In genomic region chr7:43092819-43093218, GRCh38 we compare ENCODE assay signal across 25 cellular contexts. TPM values are rescaled to one million over a fixed set of nuclear protein-coding genes. Genes with fewer than 3 reads are reported as not detected.
"Had no signal": no experiment of that assay in that cellular context is flagged by ENCODE, and none has a peak within 500 bp of the region (broad histone marks: within the 10 kb centered on the region; RNA-seq: fewer than 3 reads in every experiment).

No MANE protein-coding gene starts in this region.

- H3K4me3 ChIP-seq: neural progenitor cell, ovary, psoas muscle, skin epidermis, stomach, thoracic aorta, thyroid gland, tibial nerve, upper lobe of left lung, vagina had no signal

- H3K4me2 ChIP-seq: neural progenitor cell had no signal

- H3K4me1 ChIP-seq: neural progenitor cell, parathyroid adenoma, psoas muscle, stomach, thyroid gland, tibial nerve, upper lobe of left lung, vagina had no signal

- ATAC-seq: natural killer cell; psoas muscle; right cardiac atrium; sciatic nerve; stimulated activated effector memory CD8-positive, alpha-beta T cell treated with anti-CD3 and anti-CD28 coated beads, Interleukin-12 subunit alpha, Interleukin-12 subunit beta, amount 100 ng/mL, for 72 hours; stimulated activated naive B cell treated with anti-CD40 and anti-IgM and Interleukin-4, amounts not matched to agents 10 μg/mL and 1 μg/mL and 100 μg/mL, for 72 hours had no signal

- H3K79me2 ChIP-seq: parathyroid adenoma had no signal

- H3K27me3 ChIP-seq: neural progenitor cell, ovary, stomach, thyroid gland, tibial nerve, upper lobe of left lung, vagina had no signal

- H3K36me3 ChIP-seq: neural progenitor cell, ovary, stomach, thoracic aorta, thyroid gland, tibial nerve, upper lobe of left lung, vagina had no signal

- FAIRE-seq: urothelium cell line had no signal

- H2AFZ ChIP-seq: neural progenitor cell, parathyroid adenoma had no signal

- H3K9ac ChIP-seq: neural progenitor cell, parathyroid adenoma had no signal

- H3K9me3 ChIP-seq: ovary, psoas muscle, thoracic aorta, thyroid gland, upper lobe of left lung, vagina had no signal

- DNase-seq: natural killer cell; occipital lobe; ovary; posterior cingulate gyrus; psoas muscle; right cardiac atrium; stimulated activated CD4-positive, alpha-beta T cell treated with anti-CD3 and anti-CD28 coated beads, Interleukin-15, amount 100 ng/mL, for 24 hours; stimulated activated CD4-positive, alpha-beta T cell treated with anti-CD3 and anti-CD28 coated beads, Interleukin-2, amount 100 ng/mL, for 24 hours; stimulated activated CD4-positive, alpha-beta T cell treated with anti-CD3 and anti-CD28 coated beads, Interleukin-2, amount 100 ng/mL, for 48 hours; stimulated activated CD4-positive, alpha-beta T cell treated with anti-CD3 and anti-CD28 coated beads, Interleukin-4, amount 100 ng/mL, for 24 hours; stimulated activated naive B cell treated with anti-CD40 and anti-IgM and Interleukin-4, amounts not matched to agents 10 μg/mL and 1 μg/mL and 100 μg/mL, for 72 hours; stimulated activated naive CD4-positive, alpha-beta T cell treated with Interleukin-2 at 50 U/mL for 16 hours; stomach; thyroid gland; trophoblast cell; upper lobe of left lung had no signal

- H3K27ac ChIP-seq: neural progenitor cell, ovary, parathyroid adenoma, psoas muscle, skin epidermis, stomach, thoracic aorta, thyroid gland, tibial nerve, upper lobe of left lung, vagina had no signal

RNA-seq across cellular contexts. Expression of gene HECW1, which starts 19.6 kb away (rescaled TPM):
- total RNA-seq: natural killer cell, right cardiac atrium had no signal
